In genomic region chr15:101176625-101177024, GRCh38 we compare ENCODE assay signal across 13 cellular contexts.
DNase-seq lines count a peak whose midpoint lies in the region; ATAC-seq, FAIRE-seq and TF ChIP-seq lines count a peak whose summit lies in the region.
"Had no signal": no experiment of that assay in that cellular context is flagged by ENCODE, and none has a peak within 500 bp of the region (broad histone marks: within the 10 kb centered on the region; RNA-seq: fewer than 3 reads in every experiment).

No MANE protein-coding gene starts in this region.

- no peak overlapping the region for H3K4me3 ChIP-seq in A549
- no peak overlapping the region for H3K4me3 ChIP-seq in right lobe of liver
- no peak overlapping the region for H3K4me3 ChIP-seq in MG63
- H3K4me3 ChIP-seq: cardiac muscle cell, uterus had no signal

- H3K27ac ChIP-seq in A549 (0 out of 6 replicates have a peak overlapping the region, but pooled peaks of 1 of the 2 experiments have one; percentile 19), right lobe of liver (peak overlapping the region in 2 of 3 donors; percentile 11 to 40)
- H3K27ac ChIP-seq: cardiac muscle cell, uterus had no signal

- no peak for FAIRE-seq in A549 (lab: Jason Lieb, UNC)

- H3K4me1 ChIP-seq in A549 (peaks cover 3% of the 10 kb centered on the region; the same call in 2 of the 3 replicates), right lobe of liver (peaks cover 0 to 2% (median 0%) of the 10 kb centered on the region in 4 donors)
- H3K4me1 ChIP-seq: uterus had no signal

- no peak overlapping the region for H3K4me2 ChIP-seq in A549

- no peak overlapping the region for H3K4me3 Mint-ChIP-seq in dendritic cell treated with granulocyte-macrophage colony-stimulating factor and Interleukin-4, amounts not matched to agents 40 ng/mL and 50 ng/mL, for 4 days
- H3K4me3 Mint-ChIP-seq in activated CD4-positive, alpha-beta memory T cell treated with anti-CD3 and anti-CD28 coated beads for 36 hours: no peak overlapping the region
- H3K4me3 Mint-ChIP-seq: nephron progenitor cell had no signal

- POLR2A ChIA-PET in A549 (lab: Yijun Ruan, JAX): interaction anchor here (0.6 kb wide), 1 partner anchor 109 kb away, joined by 3 read pairs; no protein-coding TSS in a partner anchor
- POLR2A ChIA-PET in activated CD4-positive, alpha-beta memory T cell treated with anti-CD3 and anti-CD28 coated beads for 36 hours (lab: Charles Lee): no interaction called here

- CTCF ChIA-PET in A549 (lab: Yijun Ruan, JAX): interaction anchor here (1.1 kb wide), 1 partner anchor 82 kb away, joined by 4 read pairs; no protein-coding TSS in a partner anchor
- CTCF ChIA-PET in activated CD4-positive, alpha-beta memory T cell treated with anti-CD3 and anti-CD28 coated beads for 36 hours (lab: Charles Lee): interaction anchor here (1.0 kb wide), 1 partner anchor 88 kb away, joined by 3 read pairs; no protein-coding TSS in a partner anchor

- H3K9me3 ChIP-seq in A549 (no peaks in the 10 kb centered on the region), right lobe of liver (no peaks in the 10 kb centered on the region), MG63 (no peaks in the 10 kb centered on the region)
- H3K9me3 ChIP-seq: uterus had no signal

- no peak for TF ChIP-seq RAD21 in A549 (conservative IDR thresholded peaks at IDR 0.05 in 1 of 2, IDR thresholded peaks at IDR 0.05 in 1 of 2)

- WGBS in A549 (ENCODE audit: missing lambda C conversion rate): 52% methylated on average over 5 of the region's 5 CpGs
- WGBS in right lobe of liver (ENCODE audit: insufficient coverage, low coverage, low lambda C conversion rate, missing lambda C conversion rate): 37% methylated on average over 5 of the region's 5 CpGs

- H3K4me1 Mint-ChIP-seq in dendritic cell treated with granulocyte-macrophage colony-stimulating factor and Interleukin-4, amounts not matched to agents 40 ng/mL and 50 ng/mL, for 4 days (ENCODE audit: low read depth): peaks cover 72% of the 10 kb centered on the region
- peaks cover 18% of the 10 kb centered on the region for H3K4me1 Mint-ChIP-seq in activated CD4-positive, alpha-beta memory T cell treated with anti-CD3 and anti-CD28 coated beads for 36 hours (ENCODE audit: low read depth)

- no peaks in the 10 kb centered on the region for H3K9me3 Mint-ChIP-seq in dendritic cell treated with granulocyte-macrophage colony-stimulating factor and Interleukin-4, amounts not matched to agents 40 ng/mL and 50 ng/mL, for 4 days
- no peaks in the 10 kb centered on the region for H3K9me3 Mint-ChIP-seq in activated CD4-positive, alpha-beta memory T cell treated with anti-CD3 and anti-CD28 coated beads for 36 hours

- H3K27me3 ChIP-seq in right lobe of liver (no peaks in the 10 kb centered on the region), MG63 (no peaks in the 10 kb centered on the region)
- H3K27me3 ChIP-seq: cardiac muscle cell, uterus had no signal

- H3K27ac Mint-ChIP-seq in dendritic cell treated with granulocyte-macrophage colony-stimulating factor and Interleukin-4, amounts not matched to agents 40 ng/mL and 50 ng/mL, for 4 days: peak overlapping the region; percentile 82
- no peak overlapping the region for H3K27ac Mint-ChIP-seq in activated CD4-positive, alpha-beta memory T cell treated with anti-CD3 and anti-CD28 coated beads for 36 hours
- H3K27ac Mint-ChIP-seq: nephron progenitor cell had no signal

- peak in 1 of 2 experiments; percentile 27 for DNase-seq in A549 (ENCODE audit: low read depth in 1 of 2, low spot score in 1 of 2)
- DNase-seq in LHCN-M2 (ENCODE audit: low read depth): peak; percentile 34
- no peak for DNase-seq in right lobe of liver
- DNase-seq in NCI-H2171 (lab: John Stamatoyannopoulos, UW): no peak
- DNase-seq in MG63: no peak
- no peak for DNase-seq in activated CD4-positive, alpha-beta memory T cell treated with anti-CD3 and anti-CD28 coated beads for 36 hours
- DNase-seq: AML-193, NCI-H446 treated with DMSO at 0.1 percent for 48 hours, nephron progenitor cell, uterus had no signal

- no peak for TF ChIP-seq EP300 in A549 (IDR thresholded peaks at IDR 0.05)

- peaks cover 50% of the 10 kb centered on the region for H3K36me3 Mint-ChIP-seq in dendritic cell treated with granulocyte-macrophage colony-stimulating factor and Interleukin-4, amounts not matched to agents 40 ng/mL and 50 ng/mL, for 4 days (ENCODE audit: low read depth)
- H3K36me3 Mint-ChIP-seq in activated CD4-positive, alpha-beta memory T cell treated with anti-CD3 and anti-CD28 coated beads for 36 hours: peaks cover 36% of the 10 kb centered on the region

- no peaks in the 10 kb centered on the region for H3K27me3 Mint-ChIP-seq in dendritic cell treated with granulocyte-macrophage colony-stimulating factor and Interleukin-4, amounts not matched to agents 40 ng/mL and 50 ng/mL, for 4 days
- no peaks in the 10 kb centered on the region for H3K27me3 Mint-ChIP-seq in activated CD4-positive, alpha-beta memory T cell treated with anti-CD3 and anti-CD28 coated beads for 36 hours

- ATAC-seq in A549: peak in 1 of 2 experiments; percentile 37; a peak in 3 of 6 replicates
- peak; percentile 37 to 57 (median 52) for ATAC-seq in right lobe of liver
- no peak for ATAC-seq in HG02852 (IDR thresholded peaks at IDR 0.05; ENCODE audit: unreplicated experiment)

- TF ChIP-seq POLR2A in A549 (IDR thresholded peaks at IDR 0.05; ENCODE audit: low read length) (no peak), right lobe of liver (IDR thresholded peaks at IDR 0.05) (no peak)

- peaks cover 0 to 6% (median 0%) of the 10 kb centered on the region in 4 donors for H3K36me3 ChIP-seq in right lobe of liver
- peaks cover 85% of the 10 kb centered on the region for H3K36me3 ChIP-seq in MG63
- H3K36me3 ChIP-seq: uterus had no signal

- TF ChIP-seq CTCF in A549 (IDR thresholded peaks at IDR 0.05) (no peak), right lobe of liver (IDR thresholded peaks at IDR 0.05) (no peak)

- intact Hi-C loops in dendritic cell treated with granulocyte-macrophage colony-stimulating factor and Interleukin-4, amounts not matched to agents 40 ng/mL and 50 ng/mL, for 4 days (cut with micrococcal nuclease): no loop called here
- intact Hi-C loops in right lobe of liver (cut with DNase I): no loop called here
- intact Hi-C loops in activated CD4-positive, alpha-beta memory T cell treated with anti-CD3 and anti-CD28 coated beads for 36 hours (cut with micrococcal nuclease): no loop called here

TF ChIP-seq in A549, 52 proteins besides CTCF, POLR2A, EP300 and RAD21:
- TF ChIP-seq CEBPB (IDR thresholded peaks at IDR 0.05): peak; percentile 50 to 80; a peak in 3 of 4 replicates
- no peak for TF ChIP-seq PBX3 (IDR thresholded peaks at IDR 0.05)
- no peak for TF ChIP-seq EHMT2 (IDR thresholded peaks at IDR 0.05; ENCODE audit: low read depth)
- TF ChIP-seq MAZ (IDR thresholded peaks at IDR 0.05; ENCODE audit: borderline replicate concordance, low read depth, low read length): no peak
- no peak for TF ChIP-seq CBX2 (IDR thresholded peaks at IDR 0.05; ENCODE audit: borderline replicate concordance, low read depth)
- no peak for TF ChIP-seq SREBF2 (IDR thresholded peaks at IDR 0.05)
- 0 out of 2 replicates have a peak, but pooled peaks have one; percentile 50 for TF ChIP-seq HES2 (IDR thresholded peaks at IDR 0.05)
